1 cellular context compared by ENCODE assay signal in genomic region chr13:90016688-90017087, GRCh38.
TF ChIP-seq lines count a peak whose summit lies in the region.

No MANE protein-coding gene starts in this region.

TF ChIP-seq in K562, 482 proteins besides CTCF, POLR2A, EP300 and RAD21 (continued from another document):
- TF ChIP-seq CHD4 (IDR thresholded peaks at IDR 0.05; ENCODE audit: insufficient read depth, insufficient replicate concordance, low read depth, low read length, poor library complexity, severe bottlenecking) (no peak), PTTG1 (tag; IDR thresholded peaks at IDR 0.05; ENCODE audit: low read depth) (no peak), XRCC5 (IDR thresholded peaks at IDR 0.05; ENCODE audit: low read depth, low read length) (no peak), ZNF512 (tag; IDR thresholded peaks at IDR 0.05) (no peak)
- TF ChIP-seq, protein P1, sequence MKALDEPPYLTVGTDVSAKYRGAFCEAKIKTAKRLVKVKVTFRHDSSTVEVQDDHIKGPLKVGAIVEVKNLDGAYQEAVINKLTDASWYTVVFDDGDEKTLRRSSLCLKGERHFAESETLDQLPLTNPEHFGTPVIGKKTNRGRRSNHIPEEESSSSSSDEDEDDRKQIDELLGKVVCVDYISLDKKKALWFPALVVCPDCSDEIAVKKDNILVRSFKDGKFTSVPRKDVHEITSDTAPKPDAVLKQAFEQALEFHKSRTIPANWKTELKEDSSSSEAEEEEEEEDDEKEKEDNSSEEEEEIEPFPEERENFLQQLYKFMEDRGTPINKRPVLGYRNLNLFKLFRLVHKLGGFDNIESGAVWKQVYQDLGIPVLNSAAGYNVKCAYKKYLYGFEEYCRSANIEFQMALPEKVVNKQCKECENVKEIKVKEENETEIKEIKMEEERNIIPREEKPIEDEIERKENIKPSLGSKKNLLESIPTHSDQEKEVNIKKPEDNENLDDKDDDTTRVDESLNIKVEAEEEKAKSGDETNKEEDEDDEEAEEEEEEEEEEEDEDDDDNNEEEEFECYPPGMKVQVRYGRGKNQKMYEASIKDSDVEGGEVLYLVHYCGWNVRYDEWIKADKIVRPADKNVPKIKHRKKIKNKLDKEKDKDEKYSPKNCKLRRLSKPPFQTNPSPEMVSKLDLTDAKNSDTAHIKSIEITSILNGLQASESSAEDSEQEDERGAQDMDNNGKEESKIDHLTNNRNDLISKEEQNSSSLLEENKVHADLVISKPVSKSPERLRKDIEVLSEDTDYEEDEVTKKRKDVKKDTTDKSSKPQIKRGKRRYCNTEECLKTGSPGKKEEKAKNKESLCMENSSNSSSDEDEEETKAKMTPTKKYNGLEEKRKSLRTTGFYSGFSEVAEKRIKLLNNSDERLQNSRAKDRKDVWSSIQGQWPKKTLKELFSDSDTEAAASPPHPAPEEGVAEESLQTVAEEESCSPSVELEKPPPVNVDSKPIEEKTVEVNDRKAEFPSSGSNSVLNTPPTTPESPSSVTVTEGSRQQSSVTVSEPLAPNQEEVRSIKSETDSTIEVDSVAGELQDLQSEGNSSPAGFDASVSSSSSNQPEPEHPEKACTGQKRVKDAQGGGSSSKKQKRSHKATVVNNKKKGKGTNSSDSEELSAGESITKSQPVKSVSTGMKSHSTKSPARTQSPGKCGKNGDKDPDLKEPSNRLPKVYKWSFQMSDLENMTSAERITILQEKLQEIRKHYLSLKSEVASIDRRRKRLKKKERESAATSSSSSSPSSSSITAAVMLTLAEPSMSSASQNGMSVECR (CRISPR knock-in tag; IDR thresholded peaks at IDR 0.05): no peak
